ENCODE assay signal across 14 cellular contexts in genomic region chr9:92654481-92655301, GRCh38. TPM values are rescaled to one million over a fixed set of nuclear protein-coding genes. Genes with fewer than 3 reads are reported as not detected.
DNase-seq lines count a peak whose midpoint lies in the region; ATAC-seq and TF ChIP-seq lines count a peak whose summit lies in the region.
"Had no signal": no experiment of that assay in that cellular context is flagged by ENCODE, and none has a peak within 500 bp of the region (broad histone marks: within the 10 kb centered on the region; RNA-seq: fewer than 3 reads in every experiment).

No MANE protein-coding gene starts in this region.

- H3K36me3 ChIP-seq in left ventricle myocardium inferior (peaks cover 33% of the 10 kb centered on the region), right atrium auricular region (peaks cover 24% of the 10 kb centered on the region), vagina (peaks cover 0 to 19% of the 10 kb centered on the region in 2 donors)

- no peak for TF ChIP-seq CTCF in left ventricle myocardium inferior (IDR thresholded peaks at IDR 0.05; ENCODE audit: borderline replicate concordance)
- TF ChIP-seq CTCF in right atrium auricular region (IDR thresholded peaks at IDR 0.05), result no peak
- TF ChIP-seq CTCF in lower leg skin (IDR thresholded peaks at IDR 0.05), result no peak
- no peak for TF ChIP-seq CTCF in vagina (IDR thresholded peaks at IDR 0.05)

- peak overlapping the region; percentile 34 for H3K27ac ChIP-seq in left ventricle myocardium inferior (replicated peaks)
- H3K27ac ChIP-seq in right atrium auricular region, result peak overlapping the region in 1 of 2 donors; percentile 33
- peak overlapping the region; percentile 70 for H3K27ac ChIP-seq in vagina
- H3K27ac ChIP-seq: SJCRH30 had no signal

- no peak overlapping the region for H3K4me3 ChIP-seq in left ventricle myocardium inferior
- H3K4me3 ChIP-seq in right atrium auricular region, result no peak overlapping the region
- H3K4me3 ChIP-seq in lower leg skin (ENCODE audit: low read depth, poor library complexity, severe bottlenecking), result no peak overlapping the region
- no peak overlapping the region for H3K4me3 ChIP-seq in vagina
- H3K4me3 ChIP-seq: SJCRH30, upper lobe of left lung had no signal

- H3K4me1 ChIP-seq in left ventricle myocardium inferior (peaks cover 40% of the 10 kb centered on the region), right atrium auricular region (peaks cover 0 to 28% of the 10 kb centered on the region in 2 donors), vagina (peaks cover 49% of the 10 kb centered on the region)
- H3K4me1 ChIP-seq: SJCRH30 had no signal

- no peak for TF ChIP-seq POLR2A in lower leg skin (IDR thresholded peaks at IDR 0.05)
- TF ChIP-seq POLR2A in vagina (IDR thresholded peaks at IDR 0.05), result no peak

- no peaks in the 10 kb centered on the region for H3K27me3 ChIP-seq in left ventricle myocardium inferior (ENCODE audit: low read depth)
- H3K27me3 ChIP-seq in right atrium auricular region, result no peaks in the 10 kb centered on the region
- H3K27me3 ChIP-seq in vagina, result no peaks in the 10 kb centered on the region
- H3K27me3 ChIP-seq: SJCRH30, upper lobe of left lung had no signal

- DNase-seq in left ventricle myocardium inferior (no peak), right atrium auricular region (ENCODE audit: low spot score) (no peak), cerebellar cortex (ENCODE audit: low spot score) (peak; percentile 80), lower leg skin (ENCODE audit: low spot score in 2 of 2) (peak; percentile 88 to 95), vagina (ENCODE audit: extremely low spot score in 2 of 2) (no peak), iPS-NIHi7 (ENCODE audit: extremely low spot score) (no peak)
- DNase-seq: activated CD4-positive, alpha-beta T cell treated with anti-CD3 and anti-CD28 coated beads, Interleukin-2, amount 10 ng/mL, durations not matched to agents 7 days and 5 days; activated T-cell treated with anti-CD3 and anti-CD28 coated beads, Interleukin-2, amount 50 U/mL, for 4 hours; NCI-H2171 treated with DMSO at 0.1 percent for 48 hours; SJCRH30; T1000 had no signal

- no peak for ATAC-seq in HG02678 (IDR thresholded peaks at IDR 0.05; ENCODE audit: unreplicated experiment)
- no peak for ATAC-seq in GM19324 (IDR thresholded peaks at IDR 0.05; ENCODE audit: low FRiP score, unreplicated experiment)
- ATAC-seq: activated T-cell treated with anti-CD3 and anti-CD28 coated beads, Interleukin-2, amount 50 U/mL, for 4 hours had no signal

- 41 to 49% methylated on average over 18 of the region's 19 CpGs for WGBS in lower leg skin, 2 donors

- intact Hi-C loops in left ventricle myocardium inferior (cut with micrococcal nuclease) (no loop called here), lower leg skin (cut with DNase I; ENCODE audit: low total_unique reads) (no loop called here), vagina (cut with DNase I) (no loop called here)

- H3K9me3 ChIP-seq in left ventricle myocardium inferior (replicated peaks), result no peaks in the 10 kb centered on the region
- no peaks in the 10 kb centered on the region for H3K9me3 ChIP-seq in right atrium auricular region
- H3K9me3 ChIP-seq in vagina, result no peaks in the 10 kb centered on the region
- H3K9me3 ChIP-seq: SJCRH30, upper lobe of left lung had no signal

RNA-seq across cellular contexts. Expression of gene IPPK, which starts 15.2 kb away (rescaled TPM):
- 7.3 TPM for total RNA-seq in left ventricle myocardium inferior
- total RNA-seq in right atrium auricular region, result 10 to 100 TPM in 1 of 2 donors, 1 to 10 TPM in 1; 8.9 to 13.1 TPM
- total RNA-seq in lower leg skin, result 10 to 100 TPM; 49.2 to 71.5 (median 54.4) TPM
- total RNA-seq in vagina, result 39.5 TPM

Comparison
In these comparisons a context has a peak if more than half of its experiments do, and no peak if none do; other contexts are left out.
1. DNase-seq: peak in cerebellar cortex (single experiment) and lower leg skin (2 of 2); none in left ventricle myocardium inferior (single experiment), right atrium auricular region (single experiment), vagina (0 of 2) and iPS-NIHi7 (single experiment).